17 cellular contexts compared by ENCODE assay signal in genomic region chr1:36381405-36381804, GRCh38. TPM values are rescaled to one million over a fixed set of nuclear protein-coding genes. Genes with fewer than 3 reads are reported as not detected.
A peak's percentile ranks its signal among the peaks of the same experiment; 100 is the strongest.
DNase-seq lines count a peak whose midpoint lies in the region; ATAC-seq and TF ChIP-seq lines count a peak whose summit lies in the region.
"Had no signal": no experiment of that assay in that cellular context is flagged by ENCODE, and none has a peak within 500 bp of the region (broad histone marks: within the 10 kb centered on the region; RNA-seq: fewer than 3 reads in every experiment).

No MANE protein-coding gene starts in this region.

- TF ChIP-seq EP300 in tibial nerve (IDR thresholded peaks at IDR 0.05), result no peak

- no peaks in the 10 kb centered on the region for H3K9me3 Mint-ChIP-seq in activated naive CD8-positive, alpha-beta T cell (ENCODE audit: low read depth)
- no peaks in the 10 kb centered on the region for H3K9me3 Mint-ChIP-seq in activated naive CD8-positive, alpha-beta T cell treated with anti-CD3 and anti-CD28 coated beads, Interleukin-2, amount 50 U/mL, for 24 hours
- no peaks in the 10 kb centered on the region for H3K9me3 Mint-ChIP-seq in activated naive CD8-positive, alpha-beta T cell treated with anti-CD3 and anti-CD28 coated beads for 36 hours
- no peaks in the 10 kb centered on the region for H3K9me3 Mint-ChIP-seq in naive B cell

- H3K27me3 ChIP-seq in tibial nerve, result no peaks in the 10 kb centered on the region
- H3K27me3 ChIP-seq: vagina had no signal

- no peak for TF ChIP-seq CTCF in tibial nerve (IDR thresholded peaks at IDR 0.05)

- peaks cover 0 to 66% (median 19%) of the 10 kb centered on the region in 4 donors for H3K4me1 ChIP-seq in tibial nerve

- H3K27ac Mint-ChIP-seq in activated naive CD8-positive, alpha-beta T cell, result peak overlapping the region; percentile 54
- no peak overlapping the region for H3K27ac Mint-ChIP-seq in activated naive CD8-positive, alpha-beta T cell treated with anti-CD3 and anti-CD28 coated beads, Interleukin-2, amount 50 U/mL, for 24 hours
- peak overlapping the region; percentile 10 for H3K27ac Mint-ChIP-seq in activated naive CD8-positive, alpha-beta T cell treated with anti-CD3 and anti-CD28 coated beads for 36 hours
- peak overlapping the region; percentile 43 to 95 (median 92) for H3K27ac Mint-ChIP-seq in naive B cell

- H3K27me3 Mint-ChIP-seq in activated naive CD8-positive, alpha-beta T cell, result no peaks in the 10 kb centered on the region
- no peaks in the 10 kb centered on the region for H3K27me3 Mint-ChIP-seq in activated naive CD8-positive, alpha-beta T cell treated with anti-CD3 and anti-CD28 coated beads, Interleukin-2, amount 50 U/mL, for 24 hours
- H3K27me3 Mint-ChIP-seq in activated naive CD8-positive, alpha-beta T cell treated with anti-CD3 and anti-CD28 coated beads for 36 hours, result peaks cover 4% of the 10 kb centered on the region
- no peaks in the 10 kb centered on the region for H3K27me3 Mint-ChIP-seq in naive B cell
- H3K27me3 Mint-ChIP-seq: progenitor cell of endocrine pancreas had no signal

- no peak for TF ChIP-seq POLR2A in tibial nerve (IDR thresholded peaks at IDR 0.05)

- H3K36me3 Mint-ChIP-seq in activated naive CD8-positive, alpha-beta T cell, result peaks cover 2% of the 10 kb centered on the region
- peaks cover 12% of the 10 kb centered on the region for H3K36me3 Mint-ChIP-seq in activated naive CD8-positive, alpha-beta T cell treated with anti-CD3 and anti-CD28 coated beads, Interleukin-2, amount 50 U/mL, for 24 hours (ENCODE audit: low read depth)
- H3K36me3 Mint-ChIP-seq in activated naive CD8-positive, alpha-beta T cell treated with anti-CD3 and anti-CD28 coated beads for 36 hours, result peaks cover 6% of the 10 kb centered on the region
- no peaks in the 10 kb centered on the region for H3K36me3 Mint-ChIP-seq in naive B cell

- H3K9me3 ChIP-seq in tibial nerve, result no peaks in the 10 kb centered on the region
- H3K9me3 ChIP-seq: vagina had no signal

- H3K27ac ChIP-seq in tibial nerve, result peak overlapping the region in 3 of 4 donors; percentile 19 to 72 (median 27)
- H3K27ac ChIP-seq: vagina had no signal

- ATAC-seq in activated naive CD8-positive, alpha-beta T cell treated with anti-CD3 and anti-CD28 coated beads, Interleukin-2, amount 50 U/mL, for 24 hours, result no peak
- ATAC-seq in naive B cell (ENCODE audit: low read depth in 2 of 2) (no peak), GM21526 (IDR thresholded peaks at IDR 0.05; ENCODE audit: low FRiP score, unreplicated experiment) (no peak)
- ATAC-seq: left colon had no signal

- peaks cover 0 to 9% (median 0%) of the 10 kb centered on the region in 3 donors for H3K36me3 ChIP-seq in tibial nerve

- WGBS in tibial nerve, 2 donors, result 90 to 94% methylated on average over 5 of the region's 5 CpGs

- no peak for DNase-seq in activated naive CD8-positive, alpha-beta T cell treated with anti-CD3 and anti-CD28 coated beads, Interleukin-2, amount 50 U/mL, for 24 hours
- no peak for DNase-seq in activated naive CD8-positive, alpha-beta T cell treated with anti-CD3 and anti-CD28 coated beads for 36 hours
- DNase-seq in naive B cell (no peak), tibial nerve (ENCODE audit: low spot score in 2 of 2) (no peak), NCI-H524 (lab: John Stamatoyannopoulos, UW) (no peak), dedifferentiated amniotic fluid mesenchymal stem cell (ENCODE audit: extremely low spot score) (no peak)
- DNase-seq: caudate nucleus; COR-L47; effector memory CD4-positive, alpha-beta T cell; left colon; NCI-H1694 treated with DMSO at 0.1 percent for 48 hours; stimulated activated naive CD4-positive, alpha-beta T cell; T-helper 1 cell had no signal

- peaks cover 71% of the 10 kb centered on the region for H3K4me1 Mint-ChIP-seq in activated naive CD8-positive, alpha-beta T cell (ENCODE audit: low read depth)
- peaks cover 67% of the 10 kb centered on the region for H3K4me1 Mint-ChIP-seq in activated naive CD8-positive, alpha-beta T cell treated with anti-CD3 and anti-CD28 coated beads, Interleukin-2, amount 50 U/mL, for 24 hours
- peaks cover 66% of the 10 kb centered on the region for H3K4me1 Mint-ChIP-seq in activated naive CD8-positive, alpha-beta T cell treated with anti-CD3 and anti-CD28 coated beads for 36 hours
- H3K4me1 Mint-ChIP-seq in naive B cell, result peaks cover 57 to 89% (median 76%) of the 10 kb centered on the region in 3 donors

- H3K4me3 ChIP-seq in tibial nerve, result no peak overlapping the region
- H3K4me3 ChIP-seq: vagina had no signal

- no peak overlapping the region for H3K4me3 Mint-ChIP-seq in activated naive CD8-positive, alpha-beta T cell
- no peak overlapping the region for H3K4me3 Mint-ChIP-seq in activated naive CD8-positive, alpha-beta T cell treated with anti-CD3 and anti-CD28 coated beads, Interleukin-2, amount 50 U/mL, for 24 hours
- no peak overlapping the region for H3K4me3 Mint-ChIP-seq in activated naive CD8-positive, alpha-beta T cell treated with anti-CD3 and anti-CD28 coated beads for 36 hours
- H3K4me3 Mint-ChIP-seq in naive B cell, result peak overlapping the region in 3 of 8 donors; percentile 6 to 87 (median 47)

RNA-seq across cellular contexts. Expression of gene STK40, which starts 4.3 kb away (rescaled TPM):
- total RNA-seq in activated naive CD8-positive, alpha-beta T cell treated with anti-CD3 and anti-CD28 coated beads for 36 hours, result 10 to 100 TPM; 43.1 to 51.5 TPM
- 100 to 1,000 TPM in 1 of 6 donors, 10 to 100 TPM in 5; 62.3 to 105 (median 73.3) TPM for polyA plus RNA-seq in naive B cell (ENCODE audit: low read depth in 6 of 6)
- 10 to 100 TPM; 25.7 to 39.3 (median 30.0) TPM for total RNA-seq in tibial nerve

RNA-seq across cellular contexts. Expression of gene LSM10, which starts 16.3 kb away (rescaled TPM):
- 10 to 100 TPM; 64.1 to 66.8 TPM for total RNA-seq in activated naive CD8-positive, alpha-beta T cell treated with anti-CD3 and anti-CD28 coated beads for 36 hours
- 100 to 1,000 TPM; 358 to 480 (median 448) TPM for polyA plus RNA-seq in naive B cell (ENCODE audit: low read depth in 6 of 6)
- 10 to 100 TPM; 10.2 to 75.6 (median 34.7) TPM for total RNA-seq in tibial nerve

RNA-seq across cellular contexts. Expression of gene EVA1B, which starts 58.0 kb away (rescaled TPM):
- total RNA-seq in activated naive CD8-positive, alpha-beta T cell treated with anti-CD3 and anti-CD28 coated beads for 36 hours, result 1 to 10 TPM; 5.3 to 6.3 TPM
- polyA plus RNA-seq in naive B cell (ENCODE audit: low read depth in 6 of 6), result 1 to 10 TPM in 1 of 6 donors, under 1 TPM in 3, not detected in 2; 0.52 to 1.3 (median 0.74) TPM
- 100 to 1,000 TPM in 1 of 4 donors, 10 to 100 TPM in 3; 61.4 to 128 (median 86.3) TPM for total RNA-seq in tibial nerve

Comparison
In these comparisons a context has a peak if more than half of its experiments do, and no peak if none do; other contexts are left out.
1. RNA of gene EVA1B, which starts 58.0 kb away (total RNA-seq): 61.4 to 128 TPM in tibial nerve; 5.3 to 6.3 TPM in activated naive CD8-positive, alpha-beta T cell treated with anti-CD3 and anti-CD28 coated beads for 36 hours; every median in the first group is over 4 times any median in the second.